ENCODE assay signal across 8 cellular contexts in genomic region chr3:32510075-32510724, GRCh38. TPM values are rescaled to one million over a fixed set of nuclear protein-coding genes. Genes with fewer than 3 reads are reported as not detected.
DNase-seq lines count a peak whose midpoint lies in the region; ATAC-seq, FAIRE-seq and TF ChIP-seq lines count a peak whose summit lies in the region.

No MANE protein-coding gene starts in this region.

- DNase-seq in A549 (ENCODE audit: low read depth in 1 of 2, low spot score in 1 of 2) = peak; percentile 77 to 78
- DNase-seq in NCI-H2227 treated with DMSO at 0.1 percent for 48 hours (lab: John Stamatoyannopoulos, UW) = peak; percentile 41
- DNase-seq in activated CD4-positive, alpha-beta T cell treated with anti-CD3 and anti-CD28 coated beads for 24 hours (ENCODE audit: low read depth in 2 of 2) = peak; percentile 28 to 50
- peak; percentile 84 for DNase-seq in choroid plexus epithelial cell (ENCODE audit: low read depth)
- peak; percentile 37 for DNase-seq in stimulated activated CD8-positive, alpha-beta memory T cell treated with anti-CD3 and anti-CD28 coated beads, Interleukin-12 subunit alpha, Interleukin-12 subunit beta, amount 100 ng/mL, for 1 hour (ENCODE audit: low read depth)

- H3K9ac ChIP-seq in liver (ENCODE audit: low read depth in 1 of 2, low read length in 2 of 2) = no peak overlapping the region

- no peaks in the 10 kb centered on the region for H3K4me1 ChIP-seq in A549
- H3K4me1 ChIP-seq in liver (ENCODE audit: control insufficient read depth in 4 of 4, insufficient read depth in 4 of 4, low read length in 3 of 4) = peaks cover 0 to 1% (median 0%) of the 10 kb centered on the region in 4 donors

- H3K36me3 ChIP-seq in liver (ENCODE audit: control insufficient read depth in 4 of 4, insufficient read depth in 3 of 4, low read depth in 1 of 4, low read length in 3 of 4) = no peaks in the 10 kb centered on the region

- WGBS in A549 (ENCODE audit: missing lambda C conversion rate) = 33% methylated on average over 3 of the region's 3 CpGs
- WGBS in liver = 33% methylated on average over 3 of the region's 3 CpGs

- peak; percentile 73 for FAIRE-seq in A549 (lab: Jason Lieb, UNC)

- H3K4me3 ChIP-seq in A549 = no peak overlapping the region
- no peak overlapping the region for H3K4me3 ChIP-seq in choroid plexus epithelial cell (ENCODE audit: low read depth, low read length)
- no peak overlapping the region for H3K4me3 ChIP-seq in liver (ENCODE audit: low read depth in 1 of 3, low read length in 3 of 3)

- TF ChIP-seq POLR2A in A549 (IDR thresholded peaks at IDR 0.05; ENCODE audit: low read length) = no peak

- CTCF ChIA-PET in A549 (lab: Yijun Ruan, JAX) = interaction anchor here (0.6 to 5.3 kb wide), 52 partner anchors 8 to 1036 kb away, joined by 3 to 92 read pairs (median 4); partner anchors contain the start of genes CMTM6 and CNOT10

- H3K27ac ChIP-seq in A549 = no peak overlapping the region
- no peak overlapping the region for H3K27ac ChIP-seq in liver (ENCODE audit: low read depth in 1 of 2, low read length in 2 of 2)

- ATAC-seq in A549 (peak; percentile 98 to 99), GM18502 (IDR thresholded peaks at IDR 0.05; ENCODE audit: poor library complexity, unreplicated experiment) (peak; percentile 83), HG03039 (IDR thresholded peaks at IDR 0.05; ENCODE audit: unreplicated experiment) (peak; percentile 80)

- no peak for TF ChIP-seq EP300 in A549 (IDR thresholded peaks at IDR 0.05)

- H3K9me3 ChIP-seq in A549 (no peaks in the 10 kb centered on the region), liver (ENCODE audit: control insufficient read depth in 4 of 4, low read length in 3 of 4) (no peaks in the 10 kb centered on the region)

- POLR2A ChIA-PET in A549 (lab: Yijun Ruan, JAX) = interaction anchor here (0.9 kb wide), 1 partner anchor 60 kb away, joined by 4 read pairs; no protein-coding TSS in a partner anchor

- no peaks in the 10 kb centered on the region for H3K27me3 ChIP-seq in liver (ENCODE audit: control insufficient read depth in 4 of 4, insufficient read depth in 4 of 4, low read length in 3 of 4)

- TF ChIP-seq CTCF in A549 (IDR thresholded peaks at IDR 0.05) (peak; percentile 92), choroid plexus epithelial cell (conservative IDR thresholded peaks at IDR 0.05; ENCODE audit: low read depth, low read length) (peak; percentile 87), liver (IDR thresholded peaks at IDR 0.05; ENCODE audit: low read depth, low read length, missing input control) (peak; percentile 77)

- TF ChIP-seq RAD21 in A549 (conservative IDR thresholded peaks at IDR 0.05 in 1 of 2, IDR thresholded peaks at IDR 0.05 in 1 of 2) (peak; percentile 96 to 99), liver (IDR thresholded peaks at IDR 0.05) (peak; percentile 98)

- H3K4me2 ChIP-seq in A549 = no peak overlapping the region

TF ChIP-seq in A549, 52 proteins besides CTCF, POLR2A, EP300 and RAD21:
- TF ChIP-seq MAFK (IDR thresholded peaks at IDR 0.05; ENCODE audit: partially characterized antibody) (peak; percentile 11), HOXB13 (CRISPR knock-in tag; IDR thresholded peaks at IDR 0.05; ENCODE audit: low read depth) (no peak), SMC3 (IDR thresholded peaks at IDR 0.05) (peak; percentile 97)

TF ChIP-seq in liver, 16 proteins besides CTCF, POLR2A, EP300 and RAD21:
- TF ChIP-seq FOXA2 (IDR thresholded peaks at IDR 0.05) (no peak), REST (IDR thresholded peaks at IDR 0.05) (no peak)

RNA-seq across cellular contexts. Expression of gene CMTM6, which starts 7.5 kb away (rescaled TPM):
- polyA plus RNA-seq in A549 (2011; rRNA removed) = 62.2 and 65.6 TPM in 2 replicates
- polyA plus RNA-seq in A549 (2012; cell fraction: cytosol; rRNA removed) = 13.4 and 16.3 TPM in 2 replicates
- 3.6 and 6.6 TPM in 2 replicates for polyA plus RNA-seq in A549 (2012; cell fraction: nucleus; rRNA removed)
- polyA plus RNA-seq in A549 (2017; fragmentation: RNase III; extraction: RNeasy Plus Mini Kit Qiagen cat#74134 plus additional on column Dnase treatment) = 43.9 to 49.9 TPM (median 49.5 TPM) in 3 replicates
- polyA minus RNA-seq in A549 (2011; rRNA and poly(A)+ RNA removed) = 13.6 and 16.2 TPM in 2 replicates
- total RNA-seq in liver = 10 to 100 TPM; 50.5 to 77.9 TPM
- polyA plus RNA-seq in liver = 10 to 100 TPM; 45.7 to 53.2 TPM
